ENCODE assay signal across 14 cellular contexts in the genomic region with DNA sequence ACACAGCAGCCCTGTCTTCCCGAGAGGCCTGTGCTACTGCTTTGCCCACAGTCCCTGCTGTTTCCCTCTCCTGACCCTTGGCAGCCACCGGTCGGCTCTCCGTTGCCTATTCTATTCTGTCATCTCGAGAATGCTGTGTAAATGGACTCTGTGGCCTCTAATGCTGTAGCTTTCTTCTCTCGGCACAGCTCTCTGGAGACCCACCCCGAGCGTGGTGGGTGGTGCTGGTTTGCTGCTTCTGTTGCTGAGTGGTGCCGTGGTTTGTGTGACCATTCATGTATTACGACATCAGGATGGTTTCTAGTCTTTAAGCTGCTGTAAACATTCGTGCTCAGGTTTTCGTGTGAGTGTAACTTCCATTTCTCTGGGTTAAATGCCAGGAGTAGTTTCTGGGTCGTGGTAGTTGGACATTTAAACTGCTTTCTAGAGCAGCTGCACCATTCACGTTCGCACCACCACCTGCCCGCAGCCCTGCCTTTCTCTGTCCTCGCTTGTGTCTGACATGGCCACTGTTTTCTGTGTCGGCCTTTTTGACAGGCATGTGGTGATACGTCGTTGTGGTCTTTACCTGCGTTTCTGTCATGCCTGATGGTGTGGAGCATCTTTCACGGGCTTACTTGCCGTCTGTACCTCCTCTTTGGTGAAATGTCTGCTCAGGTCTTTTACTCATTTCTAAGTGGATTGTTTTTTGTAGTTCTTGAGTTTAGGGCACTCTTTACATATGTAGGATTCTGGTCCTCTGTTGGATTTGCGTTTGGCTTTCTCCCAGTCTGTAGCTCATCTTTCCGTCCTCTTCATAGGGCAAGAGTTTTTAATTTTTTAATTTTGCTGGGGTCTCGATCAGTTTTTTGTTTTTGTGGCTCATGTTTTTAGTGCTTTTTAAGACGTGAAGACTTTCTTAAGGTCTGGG. TPM values are rescaled to one million over a fixed set of nuclear protein-coding genes. Genes with fewer than 3 reads are reported as not detected.
DNase-seq lines count a peak whose midpoint lies in the region; ATAC-seq and TF ChIP-seq lines count a peak whose summit lies in the region.
"Had no signal": no experiment of that assay in that cellular context is flagged by ENCODE, and none has a peak within 500 bp of the region (broad histone marks: within the 10 kb centered on the region; RNA-seq: fewer than 3 reads in every experiment).

No MANE protein-coding gene starts in this region.

- POLR2A ChIA-PET in IMR-90 (lab: Charles Lee; ENCODE audit: unreplicated experiment) = no interaction called here

- peak overlapping the region; percentile 32 for H3K4ac ChIP-seq in IMR-90 (ENCODE audit: low read depth, low read length)

- peaks cover 4 to 60% (median 37%) of the 10 kb centered on the region in 4 donors for H3K4me1 Mint-ChIP-seq in CD4-positive, CD25-positive, alpha-beta regulatory T cell
- H3K4me1 Mint-ChIP-seq in activated naive CD8-positive, alpha-beta T cell treated with anti-CD3 and anti-CD28 coated beads for 36 hours = peaks cover 44% of the 10 kb centered on the region
- H3K4me1 Mint-ChIP-seq in natural killer cell = peaks cover 59 to 61% of the 10 kb centered on the region in 2 donors

- H4K5ac ChIP-seq in IMR-90 (ENCODE audit: low read depth, low read length) = no peak overlapping the region

- H3K56ac ChIP-seq in IMR-90 (ENCODE audit: extremely low read depth, insufficient read depth, low read length) = no peak overlapping the region

- H3K27me3 Mint-ChIP-seq in CD4-positive, CD25-positive, alpha-beta regulatory T cell = no peaks in the 10 kb centered on the region
- no peaks in the 10 kb centered on the region for H3K27me3 Mint-ChIP-seq in activated naive CD8-positive, alpha-beta T cell treated with anti-CD3 and anti-CD28 coated beads for 36 hours
- H3K27me3 Mint-ChIP-seq in natural killer cell (ENCODE audit: low read depth in 2 of 2) = peaks cover 0 to 5% of the 10 kb centered on the region in 2 donors

- H3K14ac ChIP-seq in IMR-90 (replicated peaks; ENCODE audit: low read depth, low read length) = no peak overlapping the region

- no peak overlapping the region for H3K4me3 ChIP-seq in CD4-positive, CD25-positive, alpha-beta regulatory T cell (ENCODE audit: low read depth, low read length)
- no peak overlapping the region for H3K4me3 ChIP-seq in IMR-90 (ENCODE audit: insufficient read depth, low read depth, low read length)
- H3K4me3 ChIP-seq: ovary, thoracic aorta had no signal

- 0 out of 2 replicates have a peak overlapping the region, but pooled peaks have one; percentile 11 for H2AK5ac ChIP-seq in IMR-90 (ENCODE audit: low read depth, low read length)

- H2BK120ac ChIP-seq in IMR-90 (ENCODE audit: low read depth, low read length) = no peak overlapping the region

- H2BK15ac ChIP-seq in IMR-90 (ENCODE audit: low read depth, low read length) = no peak overlapping the region

- no peaks in the 10 kb centered on the region for H3K9me3 ChIP-seq in CD4-positive, CD25-positive, alpha-beta regulatory T cell (ENCODE audit: control insufficient read depth in 2 of 2, low read length in 2 of 2)
- no peaks in the 10 kb centered on the region for H3K9me3 ChIP-seq in IMR-90 (ENCODE audit: control insufficient read depth, insufficient read depth, low read length)
- H3K9me3 ChIP-seq: ovary, thoracic aorta had no signal

- H3K9me1 ChIP-seq in IMR-90 (ENCODE audit: insufficient read depth, low read length) = peaks cover 10% of the 10 kb centered on the region

- H2BK5ac ChIP-seq in IMR-90 (ENCODE audit: low read depth, low read length, poor library complexity, severe bottlenecking) = peak overlapping the region; percentile 12

- H2BK20ac ChIP-seq in IMR-90 (ENCODE audit: low read depth, low read length) = no peak overlapping the region

- BruUV-seq in IMR-90 (replicated peaks; lab: Mats Ljungman, UMichigan) = no TSS peak

- no peak for TF ChIP-seq RAD21 in IMR-90 (IDR thresholded peaks at IDR 0.05; ENCODE audit: low read length)

- intact Hi-C loops in IMR-90 (cut with micrococcal nuclease) = no loop called here
- intact Hi-C loops in natural killer cell (cut with micrococcal nuclease) = no loop called here

- no peak overlapping the region for H2AFZ ChIP-seq in IMR-90 (replicated peaks; ENCODE audit: low read length, poor library complexity)

- H3K9ac ChIP-seq in IMR-90 (ENCODE audit: low read depth, low read length) = no peak overlapping the region

- no peak overlapping the region for H3K27ac ChIP-seq in CD4-positive, CD25-positive, alpha-beta regulatory T cell (ENCODE audit: insufficient read depth, low read length, poor library complexity, severe bottlenecking)
- H3K27ac ChIP-seq in IMR-90 (ENCODE audit: insufficient read depth, low read length) = no peak overlapping the region
- H3K27ac ChIP-seq: brain microvascular endothelial cell, ovary, thoracic aorta had no signal

- no peak for TF ChIP-seq CTCF in IMR-90 (conservative IDR thresholded peaks at IDR 0.05; ENCODE audit: low read depth, low read length)
- TF ChIP-seq CTCF in natural killer cell (IDR thresholded peaks at IDR 0.05) = no peak

- 97% methylated on average over 18 of the region's 27 CpGs; no CpG with 5 or more reads in 1 of the 2 experiments for WGBS in IMR-90 (ENCODE audit: extremely low coverage in 2 of 2, insufficient read length in 1 of 2), 2 experiments

- peak overlapping the region; percentile 52 for H2AK9ac ChIP-seq in IMR-90 (replicated peaks; ENCODE audit: low read depth, low read length, poor library complexity)

- in situ Hi-C loops in IMR-90 (cut with MboI; ENCODE audit: low sequenced_read_pairs) = no loop called here

- peak overlapping the region; percentile 16; the same call in 1 of the 2 replicates for H3K23ac ChIP-seq in IMR-90 (ENCODE audit: low read depth, low read length)

- no peak overlapping the region for H4K91ac ChIP-seq in IMR-90 (ENCODE audit: insufficient read depth, low read depth, low read length)

- no peaks in the 10 kb centered on the region for H3K36me3 ChIP-seq in CD4-positive, CD25-positive, alpha-beta regulatory T cell (ENCODE audit: control insufficient read depth, insufficient read depth, low read length)
- peaks cover 7% of the 10 kb centered on the region; the same call in 1 of the 2 replicates for H3K36me3 ChIP-seq in IMR-90 (ENCODE audit: control insufficient read depth, insufficient read depth, low read length)
- H3K36me3 ChIP-seq: brain microvascular endothelial cell, ovary, thoracic aorta had no signal

- no peaks in the 10 kb centered on the region; the same call in 1 of the 2 replicates for H4K20me1 ChIP-seq in IMR-90 (ENCODE audit: insufficient read depth, low read length)

- no peak overlapping the region for H3K4me2 ChIP-seq in IMR-90 (ENCODE audit: low read depth, low read length)

- no peak overlapping the region for H3K18ac ChIP-seq in IMR-90 (ENCODE audit: low read depth, low read length)

- H3K9me3 Mint-ChIP-seq in CD4-positive, CD25-positive, alpha-beta regulatory T cell = no peaks in the 10 kb centered on the region
- no peaks in the 10 kb centered on the region for H3K9me3 Mint-ChIP-seq in activated naive CD8-positive, alpha-beta T cell treated with anti-CD3 and anti-CD28 coated beads for 36 hours
- peaks cover 0 to 2% of the 10 kb centered on the region in 2 donors for H3K9me3 Mint-ChIP-seq in natural killer cell

- H3K27me3 ChIP-seq in CD4-positive, CD25-positive, alpha-beta regulatory T cell (ENCODE audit: control insufficient read depth, insufficient read depth, low read length) = no peaks in the 10 kb centered on the region
- no peaks in the 10 kb centered on the region for H3K27me3 ChIP-seq in IMR-90 (ENCODE audit: control insufficient read depth, insufficient read depth, low read length)
- H3K27me3 ChIP-seq: brain microvascular endothelial cell, ovary had no signal

- peak overlapping the region in 3 of 4 donors; percentile 3 to 38 (median 5) for H3K4me3 Mint-ChIP-seq in CD4-positive, CD25-positive, alpha-beta regulatory T cell
- H3K4me3 Mint-ChIP-seq in activated naive CD8-positive, alpha-beta T cell treated with anti-CD3 and anti-CD28 coated beads for 36 hours = no peak overlapping the region
- peak overlapping the region; percentile 65 for H3K4me3 Mint-ChIP-seq in natural killer cell

- no peak overlapping the region for H4K8ac ChIP-seq in IMR-90 (ENCODE audit: low read depth in 2 of 2, low read length in 2 of 2)

- DNase-seq in CD4-positive, CD25-positive, alpha-beta regulatory T cell = no peak
- DNase-seq in IMR-90 = peak; percentile 46
- no peak for DNase-seq in activated naive CD8-positive, alpha-beta T cell treated with anti-CD3 and anti-CD28 coated beads for 36 hours
- DNase-seq in natural killer cell = no peak
- no peak for DNase-seq in globus pallidus (ENCODE audit: low spot score)
- no peak for DNase-seq in activated CD4-positive, CD25-positive, alpha-beta regulatory T cell treated with anti-CD3 and anti-CD28 coated beads, Interleukin-2, amount 50 U/mL, for 72 hours
- no peak for DNase-seq in NCI-H2227 treated with DMSO at 0.1 percent for 48 hours (lab: John Stamatoyannopoulos, UW)
- DNase-seq: brain microvascular endothelial cell, NCI-H510A, ovary had no signal

- no peak for TF ChIP-seq POLR2A in IMR-90 (IDR thresholded peaks at IDR 0.05; ENCODE audit: low read depth, low read length)

- H3K36me3 Mint-ChIP-seq in CD4-positive, CD25-positive, alpha-beta regulatory T cell = peaks cover 20% of the 10 kb centered on the region
- H3K36me3 Mint-ChIP-seq in activated naive CD8-positive, alpha-beta T cell treated with anti-CD3 and anti-CD28 coated beads for 36 hours = peaks cover 20% of the 10 kb centered on the region
- H3K36me3 Mint-ChIP-seq in natural killer cell = no peaks in the 10 kb centered on the region

- CTCF ChIA-PET in IMR-90 (lab: Yijun Ruan, JAX) = interaction anchor here (0.6 kb wide), 1 partner anchor 10 kb away, joined by 3 read pairs; no protein-coding TSS in a partner anchor

- peak overlapping the region; percentile 80 to 82 (median 81) for H3K27ac Mint-ChIP-seq in CD4-positive, CD25-positive, alpha-beta regulatory T cell
- peak overlapping the region; percentile 43 for H3K27ac Mint-ChIP-seq in activated naive CD8-positive, alpha-beta T cell treated with anti-CD3 and anti-CD28 coated beads for 36 hours
- peak overlapping the region; percentile 40 to 78 for H3K27ac Mint-ChIP-seq in natural killer cell

- H3K79me1 ChIP-seq in IMR-90 (ENCODE audit: low read depth in 1 of 2, low read length in 2 of 2) = peaks cover 7 to 32% of the 10 kb centered on the region in 2 experiments; a peak in 2 of 4 replicates

- no peak for ATAC-seq in CD4-positive, CD25-positive, alpha-beta regulatory T cell (ENCODE audit: low read depth in 2 of 2)
- ATAC-seq in IMR-90 (ENCODE audit: low read depth) = no peak
- ATAC-seq in natural killer cell = no peak
- no peak for ATAC-seq in HG03108 (IDR thresholded peaks at IDR 0.05; ENCODE audit: unreplicated experiment)
- ATAC-seq: esophagus mucosa had no signal

- H3K4me1 ChIP-seq in CD4-positive, CD25-positive, alpha-beta regulatory T cell (ENCODE audit: control insufficient read depth, insufficient read depth, low read length, poor library complexity, severe bottlenecking) = peaks cover 39% of the 10 kb centered on the region
- peaks cover 10% of the 10 kb centered on the region for H3K4me1 ChIP-seq in IMR-90 (ENCODE audit: control insufficient read depth, insufficient read depth, low read length)

- dilution Hi-C loops in IMR-90 (cut with HindIII; ENCODE audit: low sequenced_read_pairs, unreplicated experiment) = no loop called here

RNA-seq across cellular contexts. Expression of a gene that starts 47.7 kb away (rescaled TPM):
- total RNA-seq in CD4-positive, CD25-positive, alpha-beta regulatory T cell = not detected
- polyA plus RNA-seq in CD4-positive, CD25-positive, alpha-beta regulatory T cell = under 1 TPM in 1 of 4 donors, not detected in 3; 0.07 TPM
- not detected in 2 replicates for total RNA-seq in IMR-90 (2012; rRNA removed)
- polyA plus RNA-seq in IMR-90 (2012; rRNA removed) = not detected in 2 replicates
- polyA plus RNA-seq in IMR-90 (2012; cell fraction: cytosol; rRNA removed) = not detected in 2 replicates
- 0.07 TPM in 1 of 2 replicates, not detected in the other for polyA plus RNA-seq in IMR-90 (2012; cell fraction: nucleus; rRNA removed; ENCODE audit: low replicate concordance)
- not detected for total RNA-seq in activated naive CD8-positive, alpha-beta T cell treated with anti-CD3 and anti-CD28 coated beads for 36 hours
- not detected for total RNA-seq in natural killer cell
- total RNA-seq: ovary, SK-MEL-5, thoracic aorta had no signal
